25 cellular contexts compared by ENCODE assay signal in genomic region chr3:122421101-122421500, GRCh38.
"Had no signal": no experiment of that assay in that cellular context is flagged by ENCODE, and none has a peak within 500 bp of the region (broad histone marks: within the 10 kb centered on the region; RNA-seq: fewer than 3 reads in every experiment).

No MANE protein-coding gene starts in this region.

- H3K36me3 ChIP-seq: ovary had no signal

- H3K27me3 ChIP-seq: left lung, ovary, right atrium auricular region, right lobe of liver, transverse colon, upper lobe of left lung, vagina had no signal

- H3K27ac Mint-ChIP-seq: memory B cell; natural killer cell treated with Interleukin-12 subunit alpha and Interleukin-12 subunit beta and Interleukin-15 and Interleukin-18, amount 100 ng/mL, for 72 hours; progenitor cell of endocrine pancreas; stimulated activated memory B cell treated with anti-CD40 and anti-IgM and Interleukin-4, amounts not matched to agents 10 μg/mL and 1 μg/mL and 100 μg/mL, for 72 hours; stimulated activated naive CD8-positive, alpha-beta T cell treated with anti-CD3 and anti-CD28 coated beads, Interleukin-15, amount 100 ng/mL, for 72 hours had no signal

- H3K9me3 Mint-ChIP-seq: memory B cell; natural killer cell treated with Interleukin-12 subunit alpha and Interleukin-12 subunit beta and Interleukin-15 and Interleukin-18, amount 100 ng/mL, for 72 hours; stimulated activated memory B cell treated with anti-CD40 and anti-IgM and Interleukin-4, amounts not matched to agents 10 μg/mL and 1 μg/mL and 100 μg/mL, for 72 hours; stimulated activated naive CD8-positive, alpha-beta T cell treated with anti-CD3 and anti-CD28 coated beads, Interleukin-15, amount 100 ng/mL, for 72 hours had no signal

- H3K4me3 ChIP-seq: left lung, lung, mucosa of descending colon, ovary, right atrium auricular region, right lobe of liver, smooth muscle cell, transverse colon, upper lobe of left lung, vagina had no signal

- DNase-seq: hippocampal formation; left colon; left lung; midbrain; mucosa of descending colon; naive thymus-derived CD4-positive, alpha-beta T cell; ovary; right lobe of liver; stimulated activated CD4-positive, alpha-beta T cell treated with anti-CD3 and anti-CD28 coated beads, Interleukin-1b, Interleukin-23, amount 100 ng/mL, for 48 hours; stimulated activated CD4-positive, alpha-beta T cell treated with anti-CD3 and anti-CD28 coated beads, Interleukin-2, amount 100 ng/mL, for 48 hours; stimulated activated CD4-positive, alpha-beta T cell treated with anti-CD3 and anti-CD28 coated beads, Interleukin-4, amount 100 ng/mL, for 4 hours; stimulated activated CD8-positive, alpha-beta memory T cell treated with anti-CD3 and anti-CD28 coated beads, Interleukin-4, amount 100 ng/mL, for 48 hours; stimulated activated naive CD4-positive, alpha-beta T cell treated with Interleukin-2 at 50 U/mL for 16 hours; stimulated activated naive CD8-positive, alpha-beta T cell treated with anti-CD3 and anti-CD28 coated beads, Interleukin-15, amount 100 ng/mL, for 72 hours; substantia nigra; transverse colon; upper lobe of left lung had no signal

- H3K27ac ChIP-seq: left lung, ovary, right atrium auricular region, right lobe of liver, transverse colon, upper lobe of left lung, vagina had no signal

- H3K4me2 ChIP-seq: smooth muscle cell had no signal

- H3K4me3 Mint-ChIP-seq: memory B cell; naive thymus-derived CD4-positive, alpha-beta T cell; natural killer cell treated with Interleukin-12 subunit alpha and Interleukin-12 subunit beta and Interleukin-15 and Interleukin-18, amount 100 ng/mL, for 72 hours; stimulated activated memory B cell treated with anti-CD40 and anti-IgM and Interleukin-4, amounts not matched to agents 10 μg/mL and 1 μg/mL and 100 μg/mL, for 72 hours; stimulated activated naive CD8-positive, alpha-beta T cell treated with anti-CD3 and anti-CD28 coated beads, Interleukin-15, amount 100 ng/mL, for 72 hours had no signal

- H3K9me3 ChIP-seq: left lung, mucosa of descending colon, ovary, right atrium auricular region, right lobe of liver, transverse colon, upper lobe of left lung, vagina had no signal

- H3K27me3 Mint-ChIP-seq: memory B cell; naive thymus-derived CD4-positive, alpha-beta T cell; natural killer cell treated with Interleukin-12 subunit alpha and Interleukin-12 subunit beta and Interleukin-15 and Interleukin-18, amount 100 ng/mL, for 72 hours; progenitor cell of endocrine pancreas; stimulated activated memory B cell treated with anti-CD40 and anti-IgM and Interleukin-4, amounts not matched to agents 10 μg/mL and 1 μg/mL and 100 μg/mL, for 72 hours; stimulated activated naive CD8-positive, alpha-beta T cell treated with anti-CD3 and anti-CD28 coated beads, Interleukin-15, amount 100 ng/mL, for 72 hours had no signal

- ATAC-seq: left colon; left lung; mucosa of descending colon; naive thymus-derived CD4-positive, alpha-beta T cell; natural killer cell treated with Interleukin-12 subunit alpha and Interleukin-12 subunit beta and Interleukin-15 and Interleukin-18, amount 100 ng/mL, for 72 hours; right lobe of liver; stimulated activated memory B cell treated with anti-CD40 and anti-IgM and Interleukin-4, amounts not matched to agents 10 μg/mL and 1 μg/mL and 100 μg/mL, for 72 hours; stimulated activated naive CD8-positive, alpha-beta T cell treated with anti-CD3 and anti-CD28 coated beads, Interleukin-15, amount 100 ng/mL, for 72 hours had no signal
